In genomic region chr20:46087161-46087560, GRCh38 we compare ENCODE assay signal across 1 cellular context.
TF ChIP-seq lines count a peak whose summit lies in the region.

No MANE protein-coding gene starts in this region.

TF ChIP-seq in K562, 482 proteins besides CTCF, POLR2A, EP300 and RAD21:
- TF ChIP-seq MAX (CRISPR knock-in tag; IDR thresholded peaks at IDR 0.05) (no peak), MEIS2 (IDR thresholded peaks at IDR 0.05; ENCODE audit: partially characterized antibody) (peak; percentile 18)
